In genomic region chr3:147934316-147935188, GRCh38 we compare ENCODE assay signal across 1 cellular context.
TF ChIP-seq lines count a peak whose summit lies in the region.

No MANE protein-coding gene starts in this region.

TF ChIP-seq in GM23338, 12 proteins besides CTCF, POLR2A, EP300 and RAD21 (continued from another document):
- TF ChIP-seq, protein P1, sequence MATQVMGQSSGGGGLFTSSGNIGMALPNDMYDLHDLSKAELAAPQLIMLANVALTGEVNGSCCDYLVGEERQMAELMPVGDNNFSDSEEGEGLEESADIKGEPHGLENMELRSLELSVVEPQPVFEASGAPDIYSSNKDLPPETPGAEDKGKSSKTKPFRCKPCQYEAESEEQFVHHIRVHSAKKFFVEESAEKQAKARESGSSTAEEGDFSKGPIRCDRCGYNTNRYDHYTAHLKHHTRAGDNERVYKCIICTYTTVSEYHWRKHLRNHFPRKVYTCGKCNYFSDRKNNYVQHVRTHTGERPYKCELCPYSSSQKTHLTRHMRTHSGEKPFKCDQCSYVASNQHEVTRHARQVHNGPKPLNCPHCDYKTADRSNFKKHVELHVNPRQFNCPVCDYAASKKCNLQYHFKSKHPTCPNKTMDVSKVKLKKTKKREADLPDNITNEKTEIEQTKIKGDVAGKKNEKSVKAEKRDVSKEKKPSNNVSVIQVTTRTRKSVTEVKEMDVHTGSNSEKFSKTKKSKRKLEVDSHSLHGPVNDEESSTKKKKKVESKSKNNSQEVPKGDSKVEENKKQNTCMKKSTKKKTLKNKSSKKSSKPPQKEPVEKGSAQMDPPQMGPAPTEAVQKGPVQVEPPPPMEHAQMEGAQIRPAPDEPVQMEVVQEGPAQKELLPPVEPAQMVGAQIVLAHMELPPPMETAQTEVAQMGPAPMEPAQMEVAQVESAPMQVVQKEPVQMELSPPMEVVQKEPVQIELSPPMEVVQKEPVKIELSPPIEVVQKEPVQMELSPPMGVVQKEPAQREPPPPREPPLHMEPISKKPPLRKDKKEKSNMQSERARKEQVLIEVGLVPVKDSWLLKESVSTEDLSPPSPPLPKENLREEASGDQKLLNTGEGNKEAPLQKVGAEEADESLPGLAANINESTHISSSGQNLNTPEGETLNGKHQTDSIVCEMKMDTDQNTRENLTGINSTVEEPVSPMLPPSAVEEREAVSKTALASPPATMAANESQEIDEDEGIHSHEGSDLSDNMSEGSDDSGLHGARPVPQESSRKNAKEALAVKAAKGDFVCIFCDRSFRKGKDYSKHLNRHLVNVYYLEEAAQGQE (IDR thresholded peaks at IDR 0.05; ENCODE audit: unreplicated experiment) = no peak
- TF ChIP-seq ZNF331 (CRISPR knock-in tag; IDR thresholded peaks at IDR 0.05; ENCODE audit: low read depth) (no peak), JUNB (IDR thresholded peaks at IDR 0.05; ENCODE audit: unreplicated experiment) (no peak), ZNF462 (CRISPR knock-in tag; IDR thresholded peaks at IDR 0.05) (peak; percentile 82; the same call in 1 of the 2 replicates)
